In the genomic region with DNA sequence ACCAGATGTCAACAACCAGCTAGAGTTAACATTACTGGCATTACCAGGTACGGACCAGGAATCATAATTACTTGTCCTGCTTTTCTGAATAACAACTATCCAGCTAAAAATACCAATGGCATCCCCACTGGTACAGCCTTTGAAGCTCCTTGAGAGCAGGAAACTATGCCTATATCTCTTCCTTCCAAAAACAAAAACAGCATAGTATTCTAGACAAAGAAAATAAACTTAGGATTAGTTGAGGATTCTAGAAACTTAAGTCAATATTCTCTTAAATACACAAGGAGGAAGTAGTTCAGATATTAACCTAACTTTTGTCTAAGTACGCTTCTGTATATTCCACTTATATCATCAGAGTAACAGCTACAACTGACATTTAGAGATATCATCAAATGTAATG, we compare ENCODE assay signal across 10 cellular contexts. TPM values are rescaled to one million over a fixed set of nuclear protein-coding genes. Genes with fewer than 3 reads are reported as not detected.
A peak's percentile ranks its signal among the peaks of the same experiment; 100 is the strongest.
DNase-seq lines count a peak whose midpoint lies in the region; ATAC-seq and TF ChIP-seq lines count a peak whose summit lies in the region.
"Had no signal": no experiment of that assay in that cellular context is flagged by ENCODE, and none has a peak within 500 bp of the region (broad histone marks: within the 10 kb centered on the region; RNA-seq: fewer than 3 reads in every experiment).

No MANE protein-coding gene starts in this region.

- no peak for TF ChIP-seq CTCF in upper lobe of right lung (IDR thresholded peaks at IDR 0.05)

- H3K9me3 Mint-ChIP-seq in activated naive CD8-positive, alpha-beta T cell (ENCODE audit: low read depth) = no peaks in the 10 kb centered on the region
- H3K9me3 Mint-ChIP-seq in immature natural killer cell = no peaks in the 10 kb centered on the region

- H3K4me1 ChIP-seq in right cardiac atrium (ENCODE audit: control insufficient read depth, insufficient read depth, low read length) (peaks cover 6% of the 10 kb centered on the region), upper lobe of right lung (peaks cover 36% of the 10 kb centered on the region), aorta (ENCODE audit: control insufficient read depth in 1 of 2, insufficient read depth in 2 of 2, low read length in 2 of 2) (no peaks in the 10 kb centered on the region)

- 24% methylated on average over 2 of the region's 2 CpGs for WGBS in right cardiac atrium
- 23 to 32% methylated on average over 2 of the region's 2 CpGs for WGBS in aorta, 2 donors

- ATAC-seq in right cardiac atrium = no peak
- no peak for ATAC-seq in Right ventricle myocardium inferior
- no peak for ATAC-seq in upper lobe of right lung
- no peak for ATAC-seq in HG03196 (IDR thresholded peaks at IDR 0.05; ENCODE audit: unreplicated experiment)
- ATAC-seq in aorta (ENCODE audit: low FRiP score) = no peak

- H3K36me3 Mint-ChIP-seq in activated naive CD8-positive, alpha-beta T cell = peaks cover 20% of the 10 kb centered on the region
- H3K36me3 Mint-ChIP-seq in immature natural killer cell = peaks cover 4 to 14% (median 4%) of the 10 kb centered on the region in 3 donors

- no peaks in the 10 kb centered on the region for H3K9me3 ChIP-seq in right cardiac atrium (ENCODE audit: control insufficient read depth, low read length)
- no peaks in the 10 kb centered on the region for H3K9me3 ChIP-seq in upper lobe of right lung
- no peaks in the 10 kb centered on the region for H3K9me3 ChIP-seq in aorta (ENCODE audit: control insufficient read depth, low read length)
- H3K9me3 ChIP-seq: tibial nerve had no signal

- peaks cover 14% of the 10 kb centered on the region for H3K36me3 ChIP-seq in upper lobe of right lung
- no peaks in the 10 kb centered on the region for H3K36me3 ChIP-seq in aorta (ENCODE audit: control insufficient read depth in 1 of 2, insufficient read depth in 2 of 2, low read length in 1 of 2)

- H3K4me3 ChIP-seq in right cardiac atrium (ENCODE audit: low read length) (peak overlapping the region; percentile 95), upper lobe of right lung (peak overlapping the region; percentile 71), aorta (ENCODE audit: low read length in 2 of 2) (no peak overlapping the region)

- no peak overlapping the region for H3K4me3 Mint-ChIP-seq in activated naive CD8-positive, alpha-beta T cell
- H3K4me3 Mint-ChIP-seq in immature natural killer cell = peak overlapping the region in 4 of 5 donors; percentile 59 to 88 (median 80)

- H3K27ac Mint-ChIP-seq in activated naive CD8-positive, alpha-beta T cell = peak overlapping the region; percentile 84
- H3K27ac Mint-ChIP-seq in immature natural killer cell = peak overlapping the region in 5 of 6 donors; percentile 64 to 86 (median 81)

- no peaks in the 10 kb centered on the region for H3K27me3 Mint-ChIP-seq in activated naive CD8-positive, alpha-beta T cell
- peaks cover 0 to 4% (median 0%) of the 10 kb centered on the region in 3 donors for H3K27me3 Mint-ChIP-seq in immature natural killer cell (ENCODE audit: low read depth in 3 of 3)

- DNase-seq in right cardiac atrium (no peak), Right ventricle myocardium inferior (ENCODE audit: missing footprints) (no peak), immature natural killer cell (no peak), upper lobe of right lung (no peak), DMS79 treated with DMSO at 0.1 percent for 48 hours (lab: John Stamatoyannopoulos, UW) (no peak), aorta (no peak)
- DNase-seq: activated effector memory CD4-positive, alpha-beta T cell treated with anti-CD3 and anti-CD28 coated beads, Interleukin-2, amount 50 U/mL, for 16 hours had no signal

- H3K27ac ChIP-seq in right cardiac atrium (ENCODE audit: low read length) (no peak overlapping the region), upper lobe of right lung (no peak overlapping the region), aorta (ENCODE audit: low read depth in 1 of 2, low read length in 2 of 2) (no peak overlapping the region)

- intact Hi-C loops in right cardiac atrium (cut with DNase I) (loop anchor here in 2 of 4 donors (10.0 kb wide), 1 partner anchor 139 kb away; no protein-coding TSS in a partner anchor), Right ventricle myocardium inferior (cut with DNase I) (no loop called here), upper lobe of right lung (cut with DNase I) (loop anchor here (10.0 kb wide), 1 partner anchor 139 kb away; no protein-coding TSS in a partner anchor), aorta (cut with DNase I) (loop anchor here (5.0 kb wide), 1 partner anchor 136 kb away; no protein-coding TSS in a partner anchor)

- no peaks in the 10 kb centered on the region for H3K27me3 ChIP-seq in right cardiac atrium (ENCODE audit: control insufficient read depth, insufficient read depth)
- H3K27me3 ChIP-seq in upper lobe of right lung = no peaks in the 10 kb centered on the region
- no peaks in the 10 kb centered on the region for H3K27me3 ChIP-seq in aorta (ENCODE audit: control insufficient read depth in 1 of 2, insufficient read depth in 2 of 2, low read length in 1 of 2)
- H3K27me3 ChIP-seq: tibial nerve had no signal

- H3K4me1 Mint-ChIP-seq in activated naive CD8-positive, alpha-beta T cell (ENCODE audit: low read depth) = peaks cover 52% of the 10 kb centered on the region
- H3K4me1 Mint-ChIP-seq in immature natural killer cell = peaks cover 18 to 59% of the 10 kb centered on the region in 2 donors

RNA-seq across cellular contexts. Expression of a gene that starts 3.0 kb away (rescaled TPM):
- total RNA-seq in right cardiac atrium (10 to 100 TPM; 57.6 to 73.0 (median 58.9) TPM), Right ventricle myocardium inferior (48.9 TPM), upper lobe of right lung (88.8 TPM), aorta (100 to 1,000 TPM; 101 to 142 TPM)
- polyA plus RNA-seq in right cardiac atrium (39.5 TPM), immature natural killer cell (10 to 100 TPM; 22.5 to 65.6 (median 37.4) TPM), aorta (10 to 100 TPM; 18.3 to 57.1 TPM)

RNA-seq across cellular contexts. Expression of a gene that starts 28.8 kb away (rescaled TPM):
- total RNA-seq in right cardiac atrium (100 to 1,000 TPM in 2 of 4 donors, 10 to 100 TPM in 2; 71.2 to 106 (median 98.6) TPM), Right ventricle myocardium inferior (88.0 TPM), upper lobe of right lung (35.8 TPM), aorta (100 to 1,000 TPM in 1 of 2 donors, 10 to 100 TPM in 1; 76.7 to 137 TPM)
- polyA plus RNA-seq in right cardiac atrium (46.9 TPM), immature natural killer cell (1 to 10 TPM; 3.9 to 9.0 (median 5.0) TPM), aorta (10 to 100 TPM; 39.1 to 56.5 TPM)

Comparison
In these comparisons a context has a peak if more than half of its experiments do, and no peak if none do; other contexts are left out.
1. H3K4me3 ChIP-seq: peak in right cardiac atrium (single experiment) and upper lobe of right lung (single experiment); none in aorta (0 of 2).